Comparison of ENCODE assay signal across 8 cellular contexts in the genomic region with DNA sequence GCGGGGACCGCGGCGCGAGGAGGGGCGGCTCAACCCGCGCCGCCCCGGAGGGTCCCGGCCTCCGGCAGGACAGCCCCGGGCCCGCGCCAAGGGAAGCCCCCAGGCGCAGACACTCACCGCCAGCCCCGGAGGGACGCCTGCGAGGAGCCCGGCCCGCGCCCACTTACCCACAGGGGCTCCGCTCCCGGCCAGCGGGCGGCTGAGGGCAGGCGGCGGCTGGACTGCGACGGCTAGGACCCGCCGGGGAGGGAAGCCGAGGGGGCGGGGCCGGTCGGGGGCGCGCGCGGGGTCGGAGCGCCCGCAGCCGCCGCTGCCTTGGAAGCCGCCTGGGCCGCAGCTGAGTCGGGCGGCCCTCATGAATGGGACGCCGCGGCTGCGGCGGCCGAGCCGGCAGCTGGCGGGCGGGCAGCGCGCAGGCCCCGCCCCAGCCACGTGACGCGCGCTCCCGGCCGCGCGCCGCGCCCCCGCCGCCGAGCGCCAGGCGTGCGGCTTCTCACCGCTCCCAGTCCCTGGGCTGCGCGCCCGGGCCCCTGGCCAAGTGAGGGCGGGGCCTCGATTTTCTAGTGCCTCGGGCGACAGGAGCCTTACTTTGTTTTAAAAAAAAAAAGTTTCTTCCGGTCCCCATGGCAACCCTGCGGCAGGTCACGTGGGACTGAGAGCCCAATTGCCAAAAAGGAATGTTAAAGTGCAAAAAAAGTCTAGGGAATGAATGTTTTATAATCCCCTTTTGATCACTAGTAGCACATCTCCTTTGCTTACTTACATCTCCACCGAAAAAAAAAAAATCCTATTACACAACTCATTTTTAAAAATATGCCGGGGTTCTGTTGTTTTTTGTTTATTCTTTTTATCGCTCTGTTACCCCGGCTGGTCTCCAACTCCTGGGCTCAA. TPM values are rescaled to one million over a fixed set of nuclear protein-coding genes. Genes with fewer than 3 reads are reported as not detected.
DNase-seq lines count a peak whose midpoint lies in the region; ATAC-seq and TF ChIP-seq lines count a peak whose summit lies in the region.

A gene with protein sequence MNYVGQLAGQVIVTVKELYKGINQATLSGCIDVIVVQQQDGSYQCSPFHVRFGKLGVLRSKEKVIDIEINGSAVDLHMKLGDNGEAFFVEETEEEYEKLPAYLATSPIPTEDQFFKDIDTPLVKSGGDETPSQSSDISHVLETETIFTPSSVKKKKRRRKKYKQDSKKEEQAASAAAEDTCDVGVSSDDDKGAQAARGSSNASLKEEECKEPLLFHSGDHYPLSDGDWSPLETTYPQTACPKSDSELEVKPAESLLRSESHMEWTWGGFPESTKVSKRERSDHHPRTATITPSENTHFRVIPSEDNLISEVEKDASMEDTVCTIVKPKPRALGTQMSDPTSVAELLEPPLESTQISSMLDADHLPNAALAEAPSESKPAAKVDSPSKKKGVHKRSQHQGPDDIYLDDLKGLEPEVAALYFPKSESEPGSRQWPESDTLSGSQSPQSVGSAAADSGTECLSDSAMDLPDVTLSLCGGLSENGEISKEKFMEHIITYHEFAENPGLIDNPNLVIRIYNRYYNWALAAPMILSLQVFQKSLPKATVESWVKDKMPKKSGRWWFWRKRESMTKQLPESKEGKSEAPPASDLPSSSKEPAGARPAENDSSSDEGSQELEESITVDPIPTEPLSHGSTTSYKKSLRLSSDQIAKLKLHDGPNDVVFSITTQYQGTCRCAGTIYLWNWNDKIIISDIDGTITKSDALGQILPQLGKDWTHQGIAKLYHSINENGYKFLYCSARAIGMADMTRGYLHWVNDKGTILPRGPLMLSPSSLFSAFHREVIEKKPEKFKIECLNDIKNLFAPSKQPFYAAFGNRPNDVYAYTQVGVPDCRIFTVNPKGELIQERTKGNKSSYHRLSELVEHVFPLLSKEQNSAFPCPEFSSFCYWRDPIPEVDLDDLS (minus strand): TSS at position 225 of the 891 bp plus-strand sequence. CDS start 52,304 bp downstream, outside the sequence.

- H3K36me3 Mint-ChIP-seq in naive B cell = no peaks in the 10 kb centered on the region
- peaks cover 49% of the 10 kb centered on the region for H3K36me3 Mint-ChIP-seq in stimulated activated effector memory CD8-positive, alpha-beta T cell treated with anti-CD3 and anti-CD28 coated beads, Interleukin-12 subunit alpha, Interleukin-12 subunit beta, amount 100 ng/mL, for 72 hours

- peak within 1 kb of the TSS; percentile 78 for H3K4me3 ChIP-seq in LNCaP clone FGC (ENCODE audit: low read depth, low read length)

- TF ChIP-seq CTCF in LNCaP clone FGC (IDR thresholded peaks at IDR 0.05; ENCODE audit: control insufficient read depth, extremely low read depth, insufficient read depth) = no peak

- H3K27me3 Mint-ChIP-seq in naive B cell = no peaks in the 10 kb centered on the region

- peak within 1 kb of the TSS; percentile 87 to 97 (median 96) for H3K4me3 Mint-ChIP-seq in naive B cell
- H3K4me3 Mint-ChIP-seq in stimulated activated effector memory CD8-positive, alpha-beta T cell treated with anti-CD3 and anti-CD28 coated beads, Interleukin-12 subunit alpha, Interleukin-12 subunit beta, amount 100 ng/mL, for 72 hours = peak within 1 kb of the TSS; percentile 76

- H3K4me1 Mint-ChIP-seq in naive B cell = peaks cover 42 to 71% (median 62%) of the 10 kb centered on the region in 3 donors
- H3K4me1 Mint-ChIP-seq in stimulated activated effector memory CD8-positive, alpha-beta T cell treated with anti-CD3 and anti-CD28 coated beads, Interleukin-12 subunit alpha, Interleukin-12 subunit beta, amount 100 ng/mL, for 72 hours = peaks cover 42% of the 10 kb centered on the region

- peak within 1 kb of the TSS; percentile 93 to 98 (median 97) for H3K27ac Mint-ChIP-seq in naive B cell
- peak within 1 kb of the TSS; percentile 89 for H3K27ac Mint-ChIP-seq in stimulated activated effector memory CD8-positive, alpha-beta T cell treated with anti-CD3 and anti-CD28 coated beads, Interleukin-12 subunit alpha, Interleukin-12 subunit beta, amount 100 ng/mL, for 72 hours

- DNase-seq in EH (ENCODE audit: low read depth) = peak; percentile 95
- DNase-seq in H4 (ENCODE audit: low spot score) = peak; percentile 85
- peak; percentile 88 for DNase-seq in LNCaP clone FGC (ENCODE audit: low read depth)
- peak; percentile 99 for DNase-seq in RPMI8226
- peak; percentile 92 to 93 for DNase-seq in activated T-helper 1 cell treated with anti-CD3 and anti-CD28 coated beads, Interleukin-2, amount 50 U/mL, for 16 hours (ENCODE audit: low read depth in 1 of 2, low spot score in 1 of 2)
- DNase-seq in fibroblast of gingiva (ENCODE audit: low read depth) = peak; percentile 98
- DNase-seq in naive B cell = peak; percentile 93
- DNase-seq in stimulated activated effector memory CD8-positive, alpha-beta T cell treated with anti-CD3 and anti-CD28 coated beads, Interleukin-12 subunit alpha, Interleukin-12 subunit beta, amount 100 ng/mL, for 72 hours (ENCODE audit: low spot score in 2 of 2) = peak; percentile 91 to 96

- ATAC-seq in naive B cell (ENCODE audit: low read depth in 2 of 2) = peak; percentile 80 to 82
- peak; percentile 96 for ATAC-seq in stimulated activated effector memory CD8-positive, alpha-beta T cell treated with anti-CD3 and anti-CD28 coated beads, Interleukin-12 subunit alpha, Interleukin-12 subunit beta, amount 100 ng/mL, for 72 hours

- no peaks in the 10 kb centered on the region for H3K9me3 Mint-ChIP-seq in naive B cell
- no peaks in the 10 kb centered on the region for H3K9me3 Mint-ChIP-seq in stimulated activated effector memory CD8-positive, alpha-beta T cell treated with anti-CD3 and anti-CD28 coated beads, Interleukin-12 subunit alpha, Interleukin-12 subunit beta, amount 100 ng/mL, for 72 hours

RNA-seq across cellular contexts. Expression of the gene that starts here (rescaled TPM):
- 17.1 and 21.6 TPM in 2 replicates for total RNA-seq in H4 (2014; rRNA removed; shearing (Covaris generic))
- polyA plus RNA-seq in naive B cell (ENCODE audit: low read depth in 6 of 6) = 10 to 100 TPM in 2 of 6 donors, 1 to 10 TPM in 4; 1.6 to 15.4 (median 8.1) TPM

Comparison
In these comparisons a context has a peak if more than half of its experiments do, and no peak if none do; other contexts are left out.
1. Peak in every context shown above with its lines: DNase-seq, ATAC-seq and H3K4me3 ChIP-seq.